8 cellular contexts compared by ENCODE assay signal in the genomic region with DNA sequence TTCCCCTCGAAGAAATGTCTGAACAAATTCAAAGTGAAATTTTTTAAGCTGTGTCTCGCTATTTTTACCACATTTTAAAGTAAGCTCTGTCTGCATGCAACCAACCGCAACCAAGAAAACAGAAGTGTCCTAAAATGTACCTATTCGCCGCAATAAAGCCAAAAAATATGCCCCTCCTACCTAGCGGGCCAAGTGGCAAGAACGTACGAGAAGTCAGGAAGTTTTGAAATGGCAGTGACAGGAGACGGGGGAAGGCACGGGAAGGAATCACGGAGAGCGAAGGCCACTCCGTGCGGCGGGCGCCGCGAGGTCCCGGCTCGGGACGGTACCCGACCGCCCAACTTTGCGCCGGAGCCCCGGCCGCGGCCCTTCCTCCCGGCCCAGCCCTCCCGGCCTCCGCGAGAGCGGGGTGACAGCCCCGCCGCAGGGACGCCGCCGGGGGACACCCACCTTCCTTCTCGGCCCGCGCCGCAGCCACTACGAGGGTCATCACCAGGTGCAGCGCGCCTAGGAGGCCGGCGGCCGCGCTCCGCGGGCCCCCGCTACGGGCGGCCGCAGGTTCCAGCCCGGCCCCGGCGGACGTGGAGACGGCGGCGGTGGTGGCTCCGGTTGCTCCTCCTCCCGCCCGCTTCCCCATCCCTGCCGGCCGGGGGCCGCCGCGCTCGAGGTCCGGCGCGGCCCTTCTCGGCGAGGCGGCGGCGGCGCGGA. TPM values are rescaled to one million over a fixed set of nuclear protein-coding genes. Genes with fewer than 3 reads are reported as not detected.
A peak's percentile ranks its signal among the peaks of the same experiment; 100 is the strongest.
DNase-seq lines count a peak whose midpoint lies in the region; ATAC-seq, FAIRE-seq and TF ChIP-seq lines count a peak whose summit lies in the region.

No MANE protein-coding gene starts in this region.

- peaks cover 33 to 48% (median 38%) of the 10 kb centered on the region in 4 donors for H3K4me1 Mint-ChIP-seq in CD4-positive, CD25-positive, alpha-beta regulatory T cell

- peak overlapping the region; percentile 91 for H3K4me3 ChIP-seq in CD4-positive, CD25-positive, alpha-beta regulatory T cell (ENCODE audit: low read depth, low read length)
- H3K4me3 ChIP-seq in RWPE2 (ENCODE audit: severe bottlenecking): peak overlapping the region; percentile 77

- peaks cover 35% of the 10 kb centered on the region for H3K4me1 ChIP-seq in CD4-positive, CD25-positive, alpha-beta regulatory T cell (ENCODE audit: control insufficient read depth, insufficient read depth, low read length, poor library complexity, severe bottlenecking)
- peaks cover 12% of the 10 kb centered on the region for H3K4me1 ChIP-seq in RWPE2 (ENCODE audit: insufficient read depth, poor library complexity, severe bottlenecking)

- peak overlapping the region; percentile 95 to 99 (median 98) for H3K4me3 Mint-ChIP-seq in CD4-positive, CD25-positive, alpha-beta regulatory T cell

- no peaks in the 10 kb centered on the region for H3K9me3 ChIP-seq in CD4-positive, CD25-positive, alpha-beta regulatory T cell (ENCODE audit: control insufficient read depth in 2 of 2, low read length in 2 of 2)
- no peaks in the 10 kb centered on the region for H3K9me3 ChIP-seq in RWPE2 (ENCODE audit: severe bottlenecking)

- no peak for TF ChIP-seq CTCF in RWPE2 (IDR thresholded peaks at IDR 0.05; ENCODE audit: poor library complexity, severe bottlenecking)

- peak; percentile 33 to 72 (median 54) for DNase-seq in CD4-positive, CD25-positive, alpha-beta regulatory T cell
- no peak for DNase-seq in RWPE2 (ENCODE audit: low spot score)
- DNase-seq in activated gamma-delta T cell treated with anti-CD3 and anti-CD28 coated beads, Interleukin-2, amount 50 U/mL, for 16 hours (ENCODE audit: low read depth): peak; percentile 20
- DNase-seq in Right ventricle myocardium superior: no peak
- DNase-seq in posterior vena cava (ENCODE audit: low spot score): peak; percentile 87
- DNase-seq in urothelium cell line (ENCODE audit: low spot score): peak; percentile 76

- intact Hi-C loops in Right ventricle myocardium superior (cut with DNase I) (loop anchor here (10.0 kb wide), 1 partner anchor 190 kb away; no protein-coding TSS in a partner anchor), posterior vena cava (cut with DNase I) (loop anchor here in 1 of 2 donors (5.0 kb wide), 1 partner anchor 1483 kb away; no protein-coding TSS in a partner anchor)

- FAIRE-seq in urothelium cell line (lab: Jason Lieb, UNC): no peak

- H3K27me3 ChIP-seq in CD4-positive, CD25-positive, alpha-beta regulatory T cell (ENCODE audit: control insufficient read depth, insufficient read depth, low read length): no peaks in the 10 kb centered on the region
- H3K27me3 ChIP-seq in RWPE2 (ENCODE audit: insufficient read depth, poor library complexity, severe bottlenecking): no peaks in the 10 kb centered on the region

- H3K36me3 ChIP-seq in CD4-positive, CD25-positive, alpha-beta regulatory T cell (ENCODE audit: control insufficient read depth, insufficient read depth, low read length): no peaks in the 10 kb centered on the region
- H3K36me3 ChIP-seq in RWPE2 (ENCODE audit: low read depth): no peaks in the 10 kb centered on the region

- peak; percentile 3 to 8 for ATAC-seq in CD4-positive, CD25-positive, alpha-beta regulatory T cell (ENCODE audit: low read depth in 2 of 2)
- ATAC-seq in GM19328 (IDR thresholded peaks at IDR 0.05; ENCODE audit: unreplicated experiment) (peak; percentile 29), HG03442 (IDR thresholded peaks at IDR 0.05; ENCODE audit: unreplicated experiment) (peak; percentile 32), RWPE2 (ENCODE audit: low read depth) (peak; percentile 37), Right ventricle myocardium superior (ENCODE audit: poor library complexity) (peak; percentile 55)

- no peaks in the 10 kb centered on the region for H3K36me3 Mint-ChIP-seq in CD4-positive, CD25-positive, alpha-beta regulatory T cell

- H3K27me3 Mint-ChIP-seq in CD4-positive, CD25-positive, alpha-beta regulatory T cell: peaks cover 10% of the 10 kb centered on the region

- H3K27ac ChIP-seq in CD4-positive, CD25-positive, alpha-beta regulatory T cell (ENCODE audit: insufficient read depth, low read length, poor library complexity, severe bottlenecking): peak overlapping the region; percentile 93
- peak overlapping the region; percentile 86 for H3K27ac ChIP-seq in RWPE2 (ENCODE audit: poor library complexity, severe bottlenecking)

- no peaks in the 10 kb centered on the region for H3K9me3 Mint-ChIP-seq in CD4-positive, CD25-positive, alpha-beta regulatory T cell

- H3K27ac Mint-ChIP-seq in CD4-positive, CD25-positive, alpha-beta regulatory T cell: peak overlapping the region; percentile 91 to 99 (median 95)

RNA-seq across cellular contexts. Expression of a gene that starts 0.6 kb away (rescaled TPM):
- 34.1 TPM for total RNA-seq in CD4-positive, CD25-positive, alpha-beta regulatory T cell
- polyA plus RNA-seq in CD4-positive, CD25-positive, alpha-beta regulatory T cell: 1 to 10 TPM; 6.7 to 8.4 (median 7.7) TPM
- total RNA-seq in Right ventricle myocardium superior (26.7 TPM), posterior vena cava (10 to 100 TPM; 37.7 to 37.8 TPM)

Comparison
In these comparisons a context has a peak if more than half of its experiments do, and no peak if none do; other contexts are left out.
1. DNase-seq: peak in CD4-positive, CD25-positive, alpha-beta regulatory T cell (3 of 3), activated gamma-delta T cell treated with anti-CD3 and anti-CD28 coated beads, Interleukin-2, amount 50 U/mL, for 16 hours (single experiment), posterior vena cava (single experiment) and urothelium cell line (single experiment); none in RWPE2 (single experiment) and Right ventricle myocardium superior (single experiment).
2. Peak in every context shown above with its lines, with median percentiles within 50 percentile points of each other: ATAC-seq.